28 cellular contexts compared by ENCODE assay signal in genomic region chr2:51025942-51026574, GRCh38. TPM values are rescaled to one million over a fixed set of nuclear protein-coding genes. Genes with fewer than 3 reads are reported as not detected.
DNase-seq lines count a peak whose midpoint lies in the region; ATAC-seq and TF ChIP-seq lines count a peak whose summit lies in the region.
"Had no signal": no experiment of that assay in that cellular context is flagged by ENCODE, and none has a peak within 500 bp of the region (broad histone marks: within the 10 kb centered on the region; RNA-seq: fewer than 3 reads in every experiment).

No MANE protein-coding gene starts in this region.

- H3K36me3 ChIP-seq in H7 (replicated peaks; ENCODE audit: control insufficient read depth, insufficient read depth, low read length), result no peaks in the 10 kb centered on the region; the same call in 1 of the 2 replicates
- H3K36me3 ChIP-seq: ascending aorta, uterus had no signal

- DNase-seq in NCI-H2107 treated with DMSO at 0.1 percent for 48 hours (lab: John Stamatoyannopoulos, UW; ENCODE audit: unreplicated experiment), result peak; percentile 74
- no peak for DNase-seq in NCI-H2107 (lab: John Stamatoyannopoulos, UW)
- DNase-seq in H7, result peak; percentile 30
- DNase-seq in caudate nucleus (lab: John Stamatoyannopoulos, UW), result no peak
- DNase-seq in LoVo (ENCODE audit: low spot score), result no peak
- DNase-seq: activated CD4-positive, alpha-beta T cell treated with anti-CD3 and anti-CD28 coated beads, Interleukin-2, amount 50 U/mL, for 1 hour; activated CD8-positive, alpha-beta memory T cell treated with anti-CD3 and anti-CD28 coated beads, Interleukin-2, amount 50 U/mL, for 4 hours; COR-L47; foreskin fibroblast; immature natural killer cell; NCI-H187 treated with DMSO at 0.1 percent for 48 hours; PC-3; psoas muscle; SIG-M5; small intestine; stimulated activated CD4-positive, alpha-beta T cell treated with anti-CD3 and anti-CD28 coated beads, Interleukin-2, amount 100 ng/mL, for 24 hours; T-helper 2 cell; uterus had no signal

- peaks cover 3% of the 10 kb centered on the region for H3K36me3 Mint-ChIP-seq in nephron (ENCODE audit: low read depth)
- no peaks in the 10 kb centered on the region for H3K36me3 Mint-ChIP-seq in activated T-helper 17 cell treated with anti-CD3 and anti-CD28 coated beads, Interleukin-2, amount 50 U/mL, for 72 hours (ENCODE audit: low read depth)
- H3K36me3 Mint-ChIP-seq: activated naive CD8-positive, alpha-beta T cell; stimulated activated effector memory CD8-positive, alpha-beta T cell treated with anti-CD3 and anti-CD28 coated beads, Interleukin-12 subunit alpha, Interleukin-12 subunit beta, amount 100 ng/mL, for 72 hours had no signal

- H3K4me1 Mint-ChIP-seq in nephron, result peaks cover 15% of the 10 kb centered on the region
- H3K4me1 Mint-ChIP-seq in activated T-helper 17 cell treated with anti-CD3 and anti-CD28 coated beads, Interleukin-2, amount 50 U/mL, for 72 hours, result no peaks in the 10 kb centered on the region
- H3K4me1 Mint-ChIP-seq: central memory CD8-positive, alpha-beta T cell; immature natural killer cell; stimulated activated effector memory CD8-positive, alpha-beta T cell treated with anti-CD3 and anti-CD28 coated beads, Interleukin-12 subunit alpha, Interleukin-12 subunit beta, amount 100 ng/mL, for 72 hours had no signal

- H3K27ac ChIP-seq in caudate nucleus (ENCODE audit: low read depth, low read length), result peak overlapping the region; percentile 70
- H3K27ac ChIP-seq: ascending aorta, psoas muscle, uterus had no signal

- no peaks in the 10 kb centered on the region for H3K27me3 ChIP-seq in H7 (ENCODE audit: control insufficient read depth, insufficient read depth, low read length)
- H3K27me3 ChIP-seq: ascending aorta, uterus had no signal

- no peak overlapping the region for H3K4me3 ChIP-seq in H7 (ENCODE audit: insufficient read depth, low read depth, low read length)
- H3K4me3 ChIP-seq: ascending aorta, psoas muscle, uterus had no signal

- H3K27me3 Mint-ChIP-seq in nephron (ENCODE audit: low read depth), result peaks cover 12% of the 10 kb centered on the region
- H3K27me3 Mint-ChIP-seq in activated T-helper 17 cell treated with anti-CD3 and anti-CD28 coated beads, Interleukin-2, amount 50 U/mL, for 72 hours, result peaks cover 6% of the 10 kb centered on the region
- H3K27me3 Mint-ChIP-seq: central memory CD8-positive, alpha-beta T cell had no signal

- ATAC-seq in activated T-helper 17 cell treated with anti-CD3 and anti-CD28 coated beads, Interleukin-2, amount 50 U/mL, for 72 hours (replicated peaks), result no peak
- ATAC-seq in HG02885 (IDR thresholded peaks at IDR 0.05; ENCODE audit: poor library complexity, unreplicated experiment), result no peak
- ATAC-seq: PC-3; psoas muscle; stimulated activated effector memory CD8-positive, alpha-beta T cell treated with anti-CD3 and anti-CD28 coated beads, Interleukin-12 subunit alpha, Interleukin-12 subunit beta, amount 100 ng/mL, for 72 hours had no signal

- H3K9me3 Mint-ChIP-seq in nephron, result peaks cover 6% of the 10 kb centered on the region
- peaks cover 14% of the 10 kb centered on the region for H3K9me3 Mint-ChIP-seq in activated T-helper 17 cell treated with anti-CD3 and anti-CD28 coated beads, Interleukin-2, amount 50 U/mL, for 72 hours

- peak overlapping the region; percentile 60 to 89 (median 64) for H3K27ac Mint-ChIP-seq in nephron
- H3K27ac Mint-ChIP-seq in activated T-helper 17 cell treated with anti-CD3 and anti-CD28 coated beads, Interleukin-2, amount 50 U/mL, for 72 hours, result no peak overlapping the region
- H3K27ac Mint-ChIP-seq: activated naive CD8-positive, alpha-beta T cell; activated T-helper 2 cell treated with anti-CD3 and anti-CD28 coated beads, Interferon-gamma antibody, Interleukin-2, Interleukin-4, amounts not matched to agents 10 μg/mL and 5 μg/mL and 100 μg/mL, durations not matched to agents 14 hours and 24 hours and 36 hours; immature natural killer cell; stimulated activated effector memory CD8-positive, alpha-beta T cell treated with anti-CD3 and anti-CD28 coated beads, Interleukin-12 subunit alpha, Interleukin-12 subunit beta, amount 100 ng/mL, for 72 hours had no signal

- peak overlapping the region; percentile 20 to 61 (median 37) for H3K4me3 Mint-ChIP-seq in nephron
- H3K4me3 Mint-ChIP-seq in activated T-helper 17 cell treated with anti-CD3 and anti-CD28 coated beads, Interleukin-2, amount 50 U/mL, for 72 hours, result no peak overlapping the region
- H3K4me3 Mint-ChIP-seq: activated naive CD8-positive, alpha-beta T cell; central memory CD8-positive, alpha-beta T cell; immature natural killer cell; neural crest cell; stimulated activated effector memory CD8-positive, alpha-beta T cell treated with anti-CD3 and anti-CD28 coated beads, Interleukin-12 subunit alpha, Interleukin-12 subunit beta, amount 100 ng/mL, for 72 hours had no signal

- no peak for TF ChIP-seq CTCF in nephron (IDR thresholded peaks at IDR 0.05; ENCODE audit: unreplicated experiment in 3 of 3)

RNA-seq across cellular contexts. Expression of gene NRXN1, which starts 5.9 kb away (rescaled TPM):
- total RNA-seq in H7 (2014; rRNA removed; shearing (Covaris generic)), result 2.1 and 3.4 TPM in 2 replicates
- total RNA-seq in activated T-helper 17 cell treated with anti-CD3 and anti-CD28 coated beads, Interleukin-2, amount 50 U/mL, for 72 hours, result not detected
- total RNA-seq: epithelial cell of proximal tubule, PC-3 had no signal

Comparison
In these comparisons a context has a peak if more than half of its experiments do, and no peak if none do; other contexts are left out.
1. DNase-seq: peak in NCI-H2107 treated with DMSO at 0.1 percent for 48 hours (single experiment) and H7 (single experiment); none in NCI-H2107 (single experiment), caudate nucleus (0 of 61) and LoVo (single experiment).